Comparison of ENCODE assay signal across 8 cellular contexts in genomic region chr16:30609002-30609927, GRCh38. TPM values are rescaled to one million over a fixed set of nuclear protein-coding genes. Genes with fewer than 3 reads are reported as not detected.
A peak's percentile ranks its signal among the peaks of the same experiment; 100 is the strongest.
DNase-seq lines count a peak whose midpoint lies in the region; ATAC-seq and TF ChIP-seq lines count a peak whose summit lies in the region.

No MANE protein-coding gene starts in this region.

- DNase-seq in AG04450 (ENCODE audit: low read depth, low spot score): no peak
- peak; percentile 54 to 64 for DNase-seq in SJCRH30
- DNase-seq in astrocyte of the hippocampus (ENCODE audit: low read depth, low spot score): peak; percentile 78
- no peak for DNase-seq in iPS DF 6.9 (ENCODE audit: low read depth, low spot score)
- DNase-seq in skeletal muscle cell (ENCODE audit: low read depth): no peak
- DNase-seq in T1000 (lab: John Stamatoyannopoulos, UW): no peak

- H3K27ac ChIP-seq in AG04450 (ENCODE audit: low read depth, low read length): peak overlapping the region; percentile 70
- peak overlapping the region; percentile 95 for H3K27ac ChIP-seq in SJCRH30
- no peak overlapping the region for H3K27ac ChIP-seq in iPS DF 6.9 (ENCODE audit: low read length)

- ATAC-seq in GM18520 (IDR thresholded peaks at IDR 0.05; ENCODE audit: unreplicated experiment) (peak; percentile 21), HG03159 (IDR thresholded peaks at IDR 0.05; ENCODE audit: unreplicated experiment) (peak; percentile 43)

- POLR2A ChIA-PET in AG04450 (lab: Yijun Ruan, JAX): interaction anchor here (0.7 to 1.2 kb wide), 3 partner anchors 51 to 179 kb away, joined by 3 to 4 read pairs (median 4); partner anchors contain the start of genes DCTPP1 and ZNF764

- no peaks in the 10 kb centered on the region for H3K27me3 ChIP-seq in AG04450 (ENCODE audit: control insufficient read depth, insufficient read depth, low read length)
- no peaks in the 10 kb centered on the region for H3K27me3 ChIP-seq in SJCRH30
- H3K27me3 ChIP-seq in iPS DF 6.9 (ENCODE audit: control insufficient read depth, insufficient read depth, low read length): no peaks in the 10 kb centered on the region

- CTCF ChIA-PET in AG04450 (lab: Charles Lee): interaction anchor here (1.0 to 2.8 kb wide), 6 partner anchors 9 to 200 kb away, joined by 3 to 24 read pairs (median 4); partner anchors contain the start of gene PRR14

- H3K4me3 ChIP-seq in AG04450 (ENCODE audit: low read depth, low read length) (peak overlapping the region; percentile 78), SJCRH30 (peak overlapping the region; percentile 97), iPS DF 6.9 (ENCODE audit: low read length) (peak overlapping the region; percentile 77), skeletal muscle cell (ENCODE audit: low read depth, low read length) (peak overlapping the region; percentile 86)

- TF ChIP-seq CTCF in AG04450 (IDR thresholded peaks at IDR 0.05; ENCODE audit: low read depth, low read length): no peak

- peaks cover 16% of the 10 kb centered on the region for H3K36me3 ChIP-seq in SJCRH30
- H3K36me3 ChIP-seq in iPS DF 6.9 (ENCODE audit: control insufficient read depth, insufficient read depth, low read length): peaks cover 9% of the 10 kb centered on the region

- no peaks in the 10 kb centered on the region; the same call in 1 of the 2 replicates for H3K9me3 ChIP-seq in AG04450 (ENCODE audit: control insufficient read depth, insufficient read depth, low read length)
- no peaks in the 10 kb centered on the region for H3K9me3 ChIP-seq in SJCRH30 (replicated peaks)
- H3K9me3 ChIP-seq in iPS DF 6.9 (ENCODE audit: control insufficient read depth, insufficient read depth, low read length): no peaks in the 10 kb centered on the region

- H3K4me1 ChIP-seq in SJCRH30: no peaks in the 10 kb centered on the region; the same call in 1 of the 2 replicates
- H3K4me1 ChIP-seq in iPS DF 6.9 (ENCODE audit: control insufficient read depth, insufficient read depth, low read length): no peaks in the 10 kb centered on the region

- no CpG with 5 or more reads among the region's 40 CpGs for WGBS in iPS DF 6.9 (ENCODE audit: insufficient coverage, insufficient read length)

RNA-seq across cellular contexts. Expression of gene ZNF689, which starts 0.9 kb away (rescaled TPM):
- polyA plus RNA-seq in AG04450 (2011; rRNA removed): 4.0 and 4.2 TPM in 2 replicates
- 5.0 and 8.0 TPM in 2 replicates for polyA minus RNA-seq in AG04450 (2011; rRNA and poly(A)+ RNA removed)
- total RNA-seq in SJCRH30 (2014; rRNA removed; shearing (Covaris generic)): 15.6 and 16.4 TPM in 2 replicates

RNA-seq across cellular contexts. Expression of gene ZNF785, which starts 23.8 kb away (rescaled TPM):
- polyA plus RNA-seq in AG04450 (2011; rRNA removed): 4.7 and 6.6 TPM in 2 replicates
- 5.4 and 7.0 TPM in 2 replicates for polyA minus RNA-seq in AG04450 (2011; rRNA and poly(A)+ RNA removed)
- 13.1 and 18.2 TPM in 2 replicates for total RNA-seq in SJCRH30 (2014; rRNA removed; shearing (Covaris generic))

RNA-seq across cellular contexts. Expression of gene ZNF688, which starts 37.8 kb away (rescaled TPM):
- polyA plus RNA-seq in AG04450 (2011; rRNA removed): 5.5 and 6.8 TPM in 2 replicates
- 1.1 and 2.3 TPM in 2 replicates for polyA minus RNA-seq in AG04450 (2011; rRNA and poly(A)+ RNA removed)
- 4.2 and 4.3 TPM in 2 replicates for total RNA-seq in SJCRH30 (2014; rRNA removed; shearing (Covaris generic))

RNA-seq across cellular contexts. Expression of gene PRR14, which starts 41.5 kb away (rescaled TPM):
- 4.9 and 6.9 TPM in 2 replicates for polyA plus RNA-seq in AG04450 (2011; rRNA removed)
- polyA minus RNA-seq in AG04450 (2011; rRNA and poly(A)+ RNA removed): 3.7 and 3.8 TPM in 2 replicates
- 10.5 and 12.7 TPM in 2 replicates for total RNA-seq in SJCRH30 (2014; rRNA removed; shearing (Covaris generic))

RNA-seq across cellular contexts. Expression of gene FBRS, which starts 49.0 kb away (rescaled TPM):
- polyA plus RNA-seq in AG04450 (2011; rRNA removed): 5.0 and 9.0 TPM in 2 replicates
- polyA minus RNA-seq in AG04450 (2011; rRNA and poly(A)+ RNA removed): 13.2 and 18.5 TPM in 2 replicates
- 17.6 and 21.1 TPM in 2 replicates for total RNA-seq in SJCRH30 (2014; rRNA removed; shearing (Covaris generic))

Comparison
In these comparisons a context has a peak if more than half of its experiments do, and no peak if none do; other contexts are left out.
1. DNase-seq: peak in SJCRH30 (2 of 2) and astrocyte of the hippocampus (single experiment); none in AG04450 (single experiment), iPS DF 6.9 (single experiment), skeletal muscle cell (single experiment) and T1000 (single experiment).
2. Peak in every context shown above with its lines, with median percentiles within 50 percentile points of each other: H3K4me3 ChIP-seq.